1 cellular context compared by ENCODE assay signal in genomic region chr19:49147923-49148682, GRCh38.
TF ChIP-seq lines count a peak whose summit lies in the region.

No MANE protein-coding gene starts in this region.

TF ChIP-seq in A549, 52 proteins besides CTCF, POLR2A, EP300 and RAD21 (continued from another document):
- TF ChIP-seq CHD4 (IDR thresholded peaks at IDR 0.05; ENCODE audit: borderline replicate concordance) (no peak), MYC (IDR thresholded peaks at IDR 0.05; ENCODE audit: borderline replicate concordance, low read length) (no peak), JUNB (IDR thresholded peaks at IDR 0.05) (no peak), HEYL (CRISPR knock-in tag; IDR thresholded peaks at IDR 0.05) (no peak), SMC3 (IDR thresholded peaks at IDR 0.05) (no peak), RFX5 (IDR thresholded peaks at IDR 0.05) (no peak), TP53 (CRISPR knock-in tag; IDR thresholded peaks at IDR 0.05) (no peak)
TF ChIP-seq in A549: peak in this region for 0.
